Comparison of ENCODE assay signal across 26 cellular contexts in genomic region chr1:233609926-233610325, GRCh38. TPM values are rescaled to one million over a fixed set of nuclear protein-coding genes. Genes with fewer than 3 reads are reported as not detected.
"Had no signal": no experiment of that assay in that cellular context is flagged by ENCODE, and none has a peak within 500 bp of the region (broad histone marks: within the 10 kb centered on the region; RNA-seq: fewer than 3 reads in every experiment).

No MANE protein-coding gene starts in this region.

- ATAC-seq: esophagus mucosa, gastrocnemius medialis, heart right ventricle, left cardiac atrium, left lung, left ventricle myocardium superior, lower lobe of right lung, mucosa of descending colon had no signal

- FAIRE-seq: colon, islet of Langerhans had no signal

- H3K4me3 ChIP-seq: coronary artery, dorsolateral prefrontal cortex, esophagus squamous epithelium, gastrocnemius medialis, heart right ventricle, left lung, lower lobe of right lung, mucosa of descending colon had no signal

- H3K36me3 Mint-ChIP-seq: mesothelial cell of epicardium had no signal

- H3K36me3 ChIP-seq: esophagus squamous epithelium, gastrocnemius medialis, heart right ventricle, left lung, lower lobe of right lung had no signal

- H3K4me3 Mint-ChIP-seq: mesothelial cell of epicardium had no signal

- DNase-seq: dermis blood vessel endothelial cell; dorsolateral prefrontal cortex; effector CD4-positive, alpha-beta T cell; effector memory CD4-positive, alpha-beta T cell; erythroblast; esophagus squamous epithelium; foreskin fibroblast; foreskin melanocyte; gastrocnemius medialis; glutamatergic neuron; head of caudate nucleus; heart right ventricle; hippocampal formation; left cardiac atrium; left lung; left ventricle myocardium superior; lower lobe of right lung; mesenchymal stem cell; mucosa of descending colon had no signal

- H3K27ac ChIP-seq: coronary artery, dorsolateral prefrontal cortex, epithelial cell of prostate, esophagus squamous epithelium, gastrocnemius medialis, heart right ventricle, left lung, lower lobe of right lung had no signal

- H3K9me3 ChIP-seq: esophagus squamous epithelium, gastrocnemius medialis, heart right ventricle, left lung, lower lobe of right lung, mucosa of descending colon had no signal

- H3K4me1 ChIP-seq: gastrocnemius medialis, lower lobe of right lung had no signal

- H3K27ac Mint-ChIP-seq: mesothelial cell of epicardium had no signal

- H3K9me3 Mint-ChIP-seq: mesothelial cell of epicardium had no signal

RNA-seq across cellular contexts. Expression of gene KCNK1, which starts 4.0 kb away (rescaled TPM):
- total RNA-seq: myocyte had no signal
